Comparison of ENCODE assay signal across 23 cellular contexts in the genomic region with DNA sequence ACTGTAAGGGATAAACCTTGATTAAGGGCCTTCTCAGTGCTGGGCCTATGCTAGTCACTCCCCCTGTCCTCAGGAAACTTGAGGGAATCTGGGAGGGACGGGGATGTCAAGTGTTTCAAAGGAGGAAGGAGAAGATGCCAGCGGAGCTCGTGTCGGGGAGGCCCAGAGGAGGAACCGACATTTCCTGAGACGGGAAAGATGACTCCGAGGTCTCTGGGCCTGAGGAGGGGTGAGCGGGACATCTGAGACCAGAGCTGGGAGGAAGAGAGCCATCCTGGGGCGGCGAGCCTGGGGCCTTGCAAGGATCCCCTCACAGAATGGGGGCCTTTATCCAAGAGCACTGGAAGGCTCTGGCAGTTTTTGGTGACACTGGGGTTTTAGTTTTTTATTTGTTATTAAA. TPM values are rescaled to one million over a fixed set of nuclear protein-coding genes. Genes with fewer than 3 reads are reported as not detected.
"Had no signal": no experiment of that assay in that cellular context is flagged by ENCODE, and none has a peak within 500 bp of the region (broad histone marks: within the 10 kb centered on the region; RNA-seq: fewer than 3 reads in every experiment).

No MANE protein-coding gene starts in this region.

- H3K4me1 Mint-ChIP-seq: activated CD4-positive, alpha-beta T cell treated with anti-CD3 and anti-CD28 coated beads, Interleukin-2, amount 10 ng/mL, durations not matched to agents 24 days and 14 days; activated naive CD8-positive, alpha-beta T cell treated with anti-CD3 and anti-CD28 coated beads for 36 hours had no signal

- DNase-seq: activated CD4-positive, alpha-beta memory T cell treated with anti-CD3 and anti-CD28 coated beads for 36 hours; activated CD4-positive, alpha-beta T cell treated with anti-CD3 and anti-CD28 coated beads, Interleukin-2, amount 10 ng/mL, durations not matched to agents 24 days and 14 days; activated CD4-positive, CD25-positive, alpha-beta regulatory T cell treated with anti-CD3 and anti-CD28 coated beads, Interleukin-2, amount 50 U/mL, for 72 hours; activated CD8-positive, alpha-beta memory T cell treated with anti-CD3 and anti-CD28 coated beads, Interleukin-2, amount 50 U/mL, for 4 hours; activated naive CD4-positive, alpha-beta T cell; activated naive CD8-positive, alpha-beta T cell treated with anti-CD3 and anti-CD28 coated beads for 36 hours; activated T-cell treated with anti-CD3 and anti-CD28 coated beads, Interleukin-2, amount 50 U/mL, for 48 hours; aorta; body of pancreas; colonic mucosa; dorsolateral prefrontal cortex; effector memory CD4-positive, alpha-beta T cell; midbrain; naive thymus-derived CD4-positive, alpha-beta T cell; occipital lobe; stimulated activated CD4-positive, alpha-beta T cell treated with anti-CD3 and anti-CD28 coated beads, Interleukin-15, amount 100 ng/mL, for 24 hours; stimulated activated CD4-positive, alpha-beta T cell treated with anti-CD3 and anti-CD28 coated beads, Interleukin-2, amount 100 ng/mL, for 24 hours; stimulated activated naive CD4-positive, alpha-beta T cell treated with Interleukin-2 at 50 U/mL for 16 hours; T1000 had no signal

- H3K4me3 Mint-ChIP-seq: activated CD4-positive, alpha-beta memory T cell treated with anti-CD3 and anti-CD28 coated beads for 36 hours; activated CD4-positive, alpha-beta T cell treated with anti-CD3 and anti-CD28 coated beads, Interleukin-2, amount 10 ng/mL, durations not matched to agents 24 days and 14 days; activated naive CD8-positive, alpha-beta T cell treated with anti-CD3 and anti-CD28 coated beads for 36 hours; T-helper 1 cell treated with Interleukin-12 subunit alpha and Interleukin-12 subunit beta and Interleukin-4 antibody, amounts not matched to agents 30 μg/mL and 1 μg/mL, for 36 hours had no signal

- H3K27me3 Mint-ChIP-seq: activated CD4-positive, alpha-beta memory T cell treated with anti-CD3 and anti-CD28 coated beads for 36 hours; activated CD4-positive, alpha-beta T cell treated with anti-CD3 and anti-CD28 coated beads, Interleukin-2, amount 10 ng/mL, durations not matched to agents 24 days and 14 days; activated naive CD8-positive, alpha-beta T cell treated with anti-CD3 and anti-CD28 coated beads for 36 hours; naive thymus-derived CD4-positive, alpha-beta T cell had no signal

- H3K9me3 Mint-ChIP-seq: activated CD4-positive, alpha-beta memory T cell treated with anti-CD3 and anti-CD28 coated beads for 36 hours; activated CD4-positive, alpha-beta T cell treated with anti-CD3 and anti-CD28 coated beads, Interleukin-2, amount 10 ng/mL, durations not matched to agents 24 days and 14 days; activated naive CD8-positive, alpha-beta T cell treated with anti-CD3 and anti-CD28 coated beads for 36 hours; T-helper 1 cell treated with Interleukin-12 subunit alpha and Interleukin-12 subunit beta and Interleukin-4 antibody, amounts not matched to agents 30 μg/mL and 1 μg/mL, for 36 hours had no signal

- H3K9me3 ChIP-seq: adrenal gland, body of pancreas, colonic mucosa, psoas muscle, tibial nerve had no signal

- ATAC-seq: body of pancreas; naive thymus-derived CD4-positive, alpha-beta T cell; psoas muscle had no signal

- H3K36me3 Mint-ChIP-seq: activated naive CD8-positive, alpha-beta T cell treated with anti-CD3 and anti-CD28 coated beads for 36 hours had no signal

- H3K27ac Mint-ChIP-seq: activated CD4-positive, alpha-beta memory T cell treated with anti-CD3 and anti-CD28 coated beads for 36 hours; activated CD4-positive, alpha-beta T cell treated with anti-CD3 and anti-CD28 coated beads, Interleukin-2, amount 10 ng/mL, durations not matched to agents 24 days and 14 days; activated naive CD8-positive, alpha-beta T cell treated with anti-CD3 and anti-CD28 coated beads for 36 hours; T-helper 1 cell treated with Interleukin-12 subunit alpha and Interleukin-12 subunit beta and Interleukin-4 antibody, amounts not matched to agents 30 μg/mL and 1 μg/mL, for 36 hours had no signal

RNA-seq across cellular contexts. Expression of a gene that starts 33.9 kb away (rescaled TPM):
- polyA plus RNA-seq: naive thymus-derived CD4-positive, alpha-beta T cell had no signal
